ENCODE assay signal across 20 cellular contexts in genomic region chr3:174951498-174951897, GRCh38.
"Had no signal": no experiment of that assay in that cellular context is flagged by ENCODE, and none has a peak within 500 bp of the region (broad histone marks: within the 10 kb centered on the region; RNA-seq: fewer than 3 reads in every experiment).

No MANE protein-coding gene starts in this region.

- H3K4me3 ChIP-seq: body of pancreas, gastrocnemius medialis, heart left ventricle, lung, neural progenitor cell, pancreas, testis, upper lobe of left lung had no signal

- FAIRE-seq: pancreas, TTC549 had no signal

- H3K9ac ChIP-seq: neural progenitor cell had no signal

- H3K27me3 Mint-ChIP-seq: activated CD4-positive, alpha-beta T cell treated with anti-CD3 and anti-CD28 coated beads, Interleukin-2, amount 10 ng/mL, durations not matched to agents 24 days and 14 days; dendritic cell treated with granulocyte-macrophage colony-stimulating factor and Interleukin-4, amounts not matched to agents 40 ng/mL and 50 ng/mL, for 4 days; stimulated activated naive CD8-positive, alpha-beta T cell treated with anti-CD3 and anti-CD28 coated beads, Interleukin-15, amount 100 ng/mL, for 72 hours had no signal

- H2AFZ ChIP-seq: neural progenitor cell had no signal

- H3K36me3 ChIP-seq: gastrocnemius medialis, heart left ventricle, neural progenitor cell, pancreas, upper lobe of left lung had no signal

- H3K27me3 ChIP-seq: body of pancreas, gastrocnemius medialis, heart left ventricle, neural progenitor cell, pancreas, testis, upper lobe of left lung had no signal

- H3K4me1 ChIP-seq: body of pancreas, gastrocnemius medialis, neural progenitor cell, pancreas, testis, upper lobe of left lung had no signal

- ATAC-seq: activated naive CD4-positive, alpha-beta T cell treated with anti-CD3 and anti-CD28 coated beads, Interleukin-2, amount 50 U/mL, for 72 hours; activated T-cell treated with anti-CD3 and anti-CD28 coated beads, Interleukin-2, amount 50 U/mL, for 72 hours; body of pancreas; gastrocnemius medialis; heart left ventricle; pancreas; sciatic nerve; stimulated activated naive CD8-positive, alpha-beta T cell treated with anti-CD3 and anti-CD28 coated beads, Interleukin-15, amount 100 ng/mL, for 72 hours; WTC11 had no signal

- DNase-seq: activated CD4-positive, alpha-beta T cell treated with anti-CD3 and anti-CD28 coated beads, Interleukin-2, amount 10 ng/mL, durations not matched to agents 24 days and 14 days; activated CD8-positive, alpha-beta memory T cell treated with anti-CD3 and anti-CD28 coated beads, Interleukin-2, amount 50 U/mL, for 48 hours; activated gamma-delta T cell; activated T-cell treated with anti-CD3 and anti-CD28 coated beads, Interleukin-2, amount 50 U/mL, for 72 hours; body of pancreas; effector memory CD4-positive, alpha-beta T cell; gastrocnemius medialis; heart left ventricle; pancreas; stimulated activated CD4-positive, alpha-beta T cell treated with anti-CD3 and anti-CD28 coated beads, Interleukin-1b, Interleukin-23, amount 100 ng/mL, for 48 hours; stimulated activated naive CD8-positive, alpha-beta T cell treated with anti-CD3 and anti-CD28 coated beads, Interleukin-15, amount 100 ng/mL, for 72 hours; testis; upper lobe of left lung had no signal

- H3K27ac ChIP-seq: body of pancreas, gastrocnemius medialis, heart left ventricle, neural progenitor cell, pancreas, testis, upper lobe of left lung had no signal

- H3K4me3 Mint-ChIP-seq: activated CD4-positive, alpha-beta T cell treated with anti-CD3 and anti-CD28 coated beads, Interleukin-2, amount 10 ng/mL, durations not matched to agents 24 days and 14 days; activated T-cell treated with anti-CD3 and anti-CD28 coated beads, Interleukin-2, amount 50 U/mL, for 72 hours; dendritic cell treated with granulocyte-macrophage colony-stimulating factor and Interleukin-4, amounts not matched to agents 40 ng/mL and 50 ng/mL, for 4 days; neural progenitor cell; stimulated activated naive CD8-positive, alpha-beta T cell treated with anti-CD3 and anti-CD28 coated beads, Interleukin-15, amount 100 ng/mL, for 72 hours; WTC11 had no signal

- H3K4me2 ChIP-seq: neural progenitor cell had no signal

- H3K36me3 Mint-ChIP-seq: activated naive CD4-positive, alpha-beta T cell treated with anti-CD3 and anti-CD28 coated beads, Interleukin-2, amount 50 U/mL, for 72 hours; neural progenitor cell; WTC11 had no signal

- H3K9me3 Mint-ChIP-seq: activated CD4-positive, alpha-beta T cell treated with anti-CD3 and anti-CD28 coated beads, Interleukin-2, amount 10 ng/mL, durations not matched to agents 24 days and 14 days; neural progenitor cell; stimulated activated naive CD8-positive, alpha-beta T cell treated with anti-CD3 and anti-CD28 coated beads, Interleukin-15, amount 100 ng/mL, for 72 hours had no signal

- H3K4me1 Mint-ChIP-seq: activated CD4-positive, alpha-beta T cell treated with anti-CD3 and anti-CD28 coated beads, Interleukin-2, amount 10 ng/mL, durations not matched to agents 24 days and 14 days; neural progenitor cell; stimulated activated naive CD8-positive, alpha-beta T cell treated with anti-CD3 and anti-CD28 coated beads, Interleukin-15, amount 100 ng/mL, for 72 hours had no signal

- H3K27ac Mint-ChIP-seq: activated CD4-positive, alpha-beta T cell treated with anti-CD3 and anti-CD28 coated beads, Interleukin-2, amount 10 ng/mL, durations not matched to agents 24 days and 14 days; activated naive CD4-positive, alpha-beta T cell treated with anti-CD3 and anti-CD28 coated beads, Interleukin-2, amount 50 U/mL, for 72 hours; activated T-cell treated with anti-CD3 and anti-CD28 coated beads, Interleukin-2, amount 50 U/mL, for 72 hours; dendritic cell treated with granulocyte-macrophage colony-stimulating factor and Interleukin-4, amounts not matched to agents 40 ng/mL and 50 ng/mL, for 4 days; neural progenitor cell; stimulated activated naive CD8-positive, alpha-beta T cell treated with anti-CD3 and anti-CD28 coated beads, Interleukin-15, amount 100 ng/mL, for 72 hours; WTC11 had no signal

- H3K9me3 ChIP-seq: body of pancreas, gastrocnemius medialis, heart left ventricle, pancreas, testis, upper lobe of left lung had no signal
